22 cellular contexts compared by ENCODE assay signal in the genomic region with DNA sequence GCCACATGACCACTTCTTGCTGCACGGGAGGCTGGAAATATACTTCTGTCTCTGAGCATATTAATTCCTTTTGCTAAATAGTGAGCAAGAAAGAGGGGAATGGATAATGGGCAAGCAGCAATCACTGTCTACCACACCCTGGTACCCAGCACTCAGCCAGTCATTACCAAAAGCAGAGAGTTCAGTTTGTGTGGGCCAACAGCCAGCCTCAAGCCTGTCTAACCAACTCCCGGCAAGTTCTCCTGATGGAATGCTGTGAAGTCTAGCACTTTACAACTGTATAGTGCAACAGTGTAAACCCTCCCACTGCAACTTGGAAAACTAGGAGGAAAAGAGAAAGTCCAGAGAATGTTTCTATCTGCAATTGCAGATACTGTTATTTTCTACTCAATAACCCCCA. TPM values are rescaled to one million over a fixed set of nuclear protein-coding genes. Genes with fewer than 3 reads are reported as not detected.
DNase-seq lines count a peak whose midpoint lies in the region; ATAC-seq, FAIRE-seq and TF ChIP-seq lines count a peak whose summit lies in the region.
"Had no signal": no experiment of that assay in that cellular context is flagged by ENCODE, and none has a peak within 500 bp of the region (broad histone marks: within the 10 kb centered on the region; RNA-seq: fewer than 3 reads in every experiment).

No MANE protein-coding gene starts in this region.

- TF ChIP-seq CTCF in A549 (IDR thresholded peaks at IDR 0.05) = no peak
- no peak for TF ChIP-seq CTCF in PC-9 (conservative IDR thresholded peaks at IDR 0.05)
- TF ChIP-seq CTCF in smooth muscle cell (IDR thresholded peaks at IDR 0.05; ENCODE audit: borderline replicate concordance, insufficient read depth, poor library complexity, severe bottlenecking) = no peak

- H3F3A ChIP-seq in PC-9 (ENCODE audit: insufficient read depth, low read depth) (peaks cover 6% of the 10 kb centered on the region; the same call in 1 of the 2 replicates), smooth muscle cell (ENCODE audit: low read depth) (no peaks in the 10 kb centered on the region)

- POLR2A ChIA-PET in A549 (lab: Yijun Ruan, JAX) (no interaction called here), PC-9 (lab: Charles Lee; ENCODE audit: unreplicated experiment) (no interaction called here)

- H3K4me3 ChIP-seq in A549 (no peak overlapping the region), PC-9 (no peak overlapping the region), smooth muscle cell (no peak overlapping the region)
- H3K4me3 ChIP-seq: GM23338 had no signal

- no peak for TF ChIP-seq RAD21 in A549 (conservative IDR thresholded peaks at IDR 0.05 in 1 of 2, IDR thresholded peaks at IDR 0.05 in 1 of 2)

- H4K20me1 ChIP-seq in PC-9 (ENCODE audit: insufficient read depth) (no peaks in the 10 kb centered on the region), smooth muscle cell (ENCODE audit: low read depth) (no peaks in the 10 kb centered on the region)

- BruUV-seq in PC-9 (replicated peaks; lab: Mats Ljungman, UMichigan) = no TSS peak

- 100% methylated on average over 2 of the region's 2 CpGs for WGBS in A549 (ENCODE audit: missing lambda C conversion rate)
- 67% methylated on average over 2 of the region's 2 CpGs for WGBS in smooth muscle cell (ENCODE audit: low lambda C conversion rate)

- intact Hi-C loops in PC-9 (cut with micrococcal nuclease; ENCODE audit: unreplicated experiment) = no loop called here

- H2AFZ ChIP-seq in PC-9 (no peak overlapping the region), smooth muscle cell (ENCODE audit: low read depth) (no peak overlapping the region)
- H2AFZ ChIP-seq: GM23338 had no signal

- ATAC-seq in A549 = no peak
- peak; percentile 69 for ATAC-seq in esophagus mucosa
- ATAC-seq in HG02852 (IDR thresholded peaks at IDR 0.05; ENCODE audit: unreplicated experiment) = no peak
- no peak for ATAC-seq in HG03025 (IDR thresholded peaks at IDR 0.05; ENCODE audit: low FRiP score, unreplicated experiment)
- ATAC-seq: GM23338, Panc1 had no signal

- H3K27ac ChIP-seq in A549 (peak overlapping the region; percentile 75 to 84; a peak in 4 of 6 replicates), PC-9 (peak overlapping the region; percentile 87), smooth muscle cell (ENCODE audit: low read depth) (peak overlapping the region; percentile 77)
- H3K27ac ChIP-seq: KMS-11, RWPE1 had no signal

- no peak overlapping the region for H3K9ac ChIP-seq in smooth muscle cell (ENCODE audit: low read depth)
- H3K9ac ChIP-seq: KMS-11 had no signal

- TF ChIP-seq POLR2A in A549 (IDR thresholded peaks at IDR 0.05; ENCODE audit: low read length) = no peak

- no peaks in the 10 kb centered on the region for H3K9me3 ChIP-seq in A549
- no peaks in the 10 kb centered on the region for H3K9me3 ChIP-seq in PC-9 (ENCODE audit: insufficient read depth, low read depth)
- H3K9me3 ChIP-seq in smooth muscle cell (replicated peaks; ENCODE audit: low read depth) = no peaks in the 10 kb centered on the region

- H3K4me2 ChIP-seq in A549 (no peak overlapping the region), PC-9 (peak overlapping the region; percentile 50), smooth muscle cell (no peak overlapping the region)
- H3K4me2 ChIP-seq: GM23338, KMS-11 had no signal

- DNase-seq in A549 (ENCODE audit: low read depth in 1 of 2, low spot score in 1 of 2) (no peak), PC-9 (no peak), smooth muscle cell (lab: John Stamatoyannopoulos, UW; ENCODE audit: unreplicated experiment) (no peak), DMS114 treated with DMSO at 0.1 percent for 48 hours (lab: John Stamatoyannopoulos, UW; ENCODE audit: unreplicated experiment) (no peak), NCI-H1930 (lab: John Stamatoyannopoulos, UW) (no peak)
- DNase-seq: 8988T, GF-D8, H9, MM.1S, NCI-H2029 treated with DMSO at 0.1 percent for 48 hours, NCI-H226, NCI-H510A, NCI-H69, SHP77 had no signal

- no peak for FAIRE-seq in A549 (lab: Jason Lieb, UNC)
- FAIRE-seq: GM12891 had no signal

- CTCF ChIA-PET in A549 (lab: Yijun Ruan, JAX) = no interaction called here
- CTCF ChIA-PET in PC-9 (lab: Charles Lee) = no interaction called here

- TF ChIP-seq EP300 in A549 (IDR thresholded peaks at IDR 0.05) = no peak

- H3K36me3 ChIP-seq in PC-9 (ENCODE audit: low read depth) (no peaks in the 10 kb centered on the region), smooth muscle cell (ENCODE audit: low read depth) (no peaks in the 10 kb centered on the region)

- H3K27me3 ChIP-seq in PC-9 (ENCODE audit: insufficient read depth, low read depth) (no peaks in the 10 kb centered on the region), smooth muscle cell (ENCODE audit: low read depth) (no peaks in the 10 kb centered on the region)

- peaks cover 50% of the 10 kb centered on the region for H3K4me1 ChIP-seq in A549
- H3K4me1 ChIP-seq in PC-9 (replicated peaks; ENCODE audit: insufficient read depth) = peaks cover 50% of the 10 kb centered on the region
- H3K4me1 ChIP-seq in smooth muscle cell (ENCODE audit: low read depth) = peaks cover 15% of the 10 kb centered on the region

- H3K79me2 ChIP-seq in PC-9 (ENCODE audit: low read depth) (no peaks in the 10 kb centered on the region), smooth muscle cell (ENCODE audit: low read depth) (no peaks in the 10 kb centered on the region)

- no peaks in the 10 kb centered on the region for H3K9me2 ChIP-seq in PC-9 (ENCODE audit: insufficient read depth)

TF ChIP-seq in A549, 52 proteins besides CTCF, POLR2A, EP300 and RAD21 (continues in another document):
- TF ChIP-seq, protein P1, sequence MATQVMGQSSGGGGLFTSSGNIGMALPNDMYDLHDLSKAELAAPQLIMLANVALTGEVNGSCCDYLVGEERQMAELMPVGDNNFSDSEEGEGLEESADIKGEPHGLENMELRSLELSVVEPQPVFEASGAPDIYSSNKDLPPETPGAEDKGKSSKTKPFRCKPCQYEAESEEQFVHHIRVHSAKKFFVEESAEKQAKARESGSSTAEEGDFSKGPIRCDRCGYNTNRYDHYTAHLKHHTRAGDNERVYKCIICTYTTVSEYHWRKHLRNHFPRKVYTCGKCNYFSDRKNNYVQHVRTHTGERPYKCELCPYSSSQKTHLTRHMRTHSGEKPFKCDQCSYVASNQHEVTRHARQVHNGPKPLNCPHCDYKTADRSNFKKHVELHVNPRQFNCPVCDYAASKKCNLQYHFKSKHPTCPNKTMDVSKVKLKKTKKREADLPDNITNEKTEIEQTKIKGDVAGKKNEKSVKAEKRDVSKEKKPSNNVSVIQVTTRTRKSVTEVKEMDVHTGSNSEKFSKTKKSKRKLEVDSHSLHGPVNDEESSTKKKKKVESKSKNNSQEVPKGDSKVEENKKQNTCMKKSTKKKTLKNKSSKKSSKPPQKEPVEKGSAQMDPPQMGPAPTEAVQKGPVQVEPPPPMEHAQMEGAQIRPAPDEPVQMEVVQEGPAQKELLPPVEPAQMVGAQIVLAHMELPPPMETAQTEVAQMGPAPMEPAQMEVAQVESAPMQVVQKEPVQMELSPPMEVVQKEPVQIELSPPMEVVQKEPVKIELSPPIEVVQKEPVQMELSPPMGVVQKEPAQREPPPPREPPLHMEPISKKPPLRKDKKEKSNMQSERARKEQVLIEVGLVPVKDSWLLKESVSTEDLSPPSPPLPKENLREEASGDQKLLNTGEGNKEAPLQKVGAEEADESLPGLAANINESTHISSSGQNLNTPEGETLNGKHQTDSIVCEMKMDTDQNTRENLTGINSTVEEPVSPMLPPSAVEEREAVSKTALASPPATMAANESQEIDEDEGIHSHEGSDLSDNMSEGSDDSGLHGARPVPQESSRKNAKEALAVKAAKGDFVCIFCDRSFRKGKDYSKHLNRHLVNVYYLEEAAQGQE (IDR thresholded peaks at IDR 0.05) = no peak
- TF ChIP-seq RNF2 (IDR thresholded peaks at IDR 0.05; ENCODE audit: borderline replicate concordance, low read depth) = no peak
- TF ChIP-seq PHF8 (IDR thresholded peaks at IDR 0.05; ENCODE audit: borderline replicate concordance, low read depth) = no peak
- TF ChIP-seq JUNB (IDR thresholded peaks at IDR 0.05) = no peak
- no peak for TF ChIP-seq GATA3 (IDR thresholded peaks at IDR 0.05; ENCODE audit: borderline replicate concordance)
- TF ChIP-seq HDAC2 (IDR thresholded peaks at IDR 0.05) = no peak
- TF ChIP-seq FOXS1 (CRISPR knock-in tag; IDR thresholded peaks at IDR 0.05) = no peak
- TF ChIP-seq, protein P2, sequence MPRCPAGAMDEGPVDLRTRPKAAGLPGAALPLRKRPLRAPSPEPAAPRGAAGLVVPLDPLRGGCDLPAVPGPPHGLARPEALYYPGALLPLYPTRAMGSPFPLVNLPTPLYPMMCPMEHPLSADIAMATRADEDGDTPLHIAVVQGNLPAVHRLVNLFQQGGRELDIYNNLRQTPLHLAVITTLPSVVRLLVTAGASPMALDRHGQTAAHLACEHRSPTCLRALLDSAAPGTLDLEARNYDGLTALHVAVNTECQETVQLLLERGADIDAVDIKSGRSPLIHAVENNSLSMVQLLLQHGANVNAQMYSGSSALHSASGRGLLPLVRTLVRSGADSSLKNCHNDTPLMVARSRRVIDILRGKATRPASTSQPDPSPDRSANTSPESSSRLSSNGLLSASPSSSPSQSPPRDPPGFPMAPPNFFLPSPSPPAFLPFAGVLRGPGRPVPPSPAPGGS (IDR thresholded peaks at IDR 0.05) = no peak
- TF ChIP-seq TP53 (CRISPR knock-in tag; IDR thresholded peaks at IDR 0.05) = no peak
- TF ChIP-seq KDM1A (IDR thresholded peaks at IDR 0.05; ENCODE audit: low read depth) = no peak
- no peak for TF ChIP-seq HEYL (CRISPR knock-in tag; IDR thresholded peaks at IDR 0.05)
- TF ChIP-seq, protein P3, sequence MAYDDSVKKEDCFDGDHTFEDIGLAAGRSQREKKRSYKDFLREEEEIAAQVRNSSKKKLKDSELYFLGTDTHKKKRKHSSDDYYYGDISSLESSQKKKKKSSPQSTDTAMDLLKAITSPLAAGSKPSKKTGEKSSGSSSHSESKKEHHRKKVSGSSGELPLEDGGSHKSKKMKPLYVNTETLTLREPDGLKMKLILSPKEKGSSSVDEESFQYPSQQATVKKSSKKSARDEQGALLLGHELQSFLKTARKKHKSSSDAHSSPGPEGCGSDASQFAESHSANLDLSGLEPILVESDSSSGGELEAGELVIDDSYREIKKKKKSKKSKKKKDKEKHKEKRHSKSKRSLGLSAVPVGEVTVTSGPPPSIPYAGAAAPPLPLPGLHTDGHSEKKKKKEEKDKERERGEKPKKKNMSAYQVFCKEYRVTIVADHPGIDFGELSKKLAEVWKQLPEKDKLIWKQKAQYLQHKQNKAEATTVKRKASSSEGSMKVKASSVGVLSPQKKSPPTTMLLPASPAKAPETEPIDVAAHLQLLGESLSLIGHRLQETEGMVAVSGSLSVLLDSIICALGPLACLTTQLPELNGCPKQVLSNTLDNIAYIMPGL (CRISPR knock-in tag; IDR thresholded peaks at IDR 0.05; ENCODE audit: borderline replicate concordance) = no peak

RNA-seq across cellular contexts. Expression of a gene that starts 47.8 kb away (rescaled TPM):
- polyA plus RNA-seq in A549 (2011; rRNA removed) (168 and 217 TPM in 2 replicates), A549 (2017; fragmentation: RNase III; extraction: RNeasy Plus Mini Kit Qiagen cat#74134 plus additional on column Dnase treatment) (230 to 257 TPM (median 240 TPM) in 3 replicates), smooth muscle cell (175 and 245 TPM in 2 replicates)
- polyA plus RNA-seq in A549 (2012; cell fraction: cytosol; rRNA removed) = 147 and 226 TPM in 2 replicates
- polyA plus RNA-seq in A549 (2012; cell fraction: nucleus; rRNA removed) = 345 and 402 TPM in 2 replicates
- polyA minus RNA-seq in A549 (2011; rRNA and poly(A)+ RNA removed) = 367 and 381 TPM in 2 replicates
- total RNA-seq in PC-9 (2021) (508 and 615 TPM in 2 replicates), esophagus mucosa (90.7 TPM), smooth muscle cell (425 and 435 TPM in 2 replicates)
